In the genomic region with DNA sequence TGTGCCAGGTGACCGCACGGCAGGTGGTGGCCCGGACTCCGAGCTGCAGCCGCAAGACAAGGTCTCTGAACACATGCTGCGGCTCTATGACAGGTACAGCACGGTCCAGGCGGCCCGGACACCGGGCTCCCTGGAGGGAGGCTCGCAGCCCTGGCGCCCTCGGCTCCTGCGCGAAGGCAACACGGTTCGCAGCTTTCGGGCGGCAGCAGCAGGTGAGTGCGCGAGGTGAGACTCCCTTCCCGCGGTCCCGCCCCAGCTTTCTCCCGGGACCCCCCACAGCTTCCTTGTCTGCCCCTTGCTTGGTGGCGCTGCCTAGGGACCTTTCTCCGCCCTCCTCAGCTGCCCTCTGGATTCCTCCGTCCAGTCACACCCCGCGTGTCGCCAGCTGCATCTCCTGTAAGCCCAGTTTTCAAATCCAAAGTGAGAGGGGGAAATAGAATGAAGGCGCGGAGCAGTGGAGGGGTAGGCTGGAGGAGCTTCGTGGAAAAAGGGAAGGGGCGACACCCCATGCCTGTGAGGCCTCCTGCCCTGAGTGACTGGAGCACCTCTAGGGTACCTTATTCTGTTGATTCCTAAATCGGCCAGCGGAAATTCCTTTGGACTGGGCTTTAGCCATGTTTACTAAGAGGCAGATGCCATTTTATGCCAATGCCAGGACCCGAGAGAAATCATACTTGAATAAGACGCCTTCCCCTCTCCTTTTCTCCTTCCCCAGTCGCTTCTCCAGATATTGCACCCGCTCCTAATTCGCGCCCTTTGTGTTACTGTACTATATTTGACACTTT, we compare ENCODE assay signal across 10 cellular contexts.
A peak's percentile ranks its signal among the peaks of the same experiment; 100 is the strongest.
DNase-seq lines count a peak whose midpoint lies in the region; ATAC-seq and TF ChIP-seq lines count a peak whose summit lies in the region.
"Had no signal": no experiment of that assay in that cellular context is flagged by ENCODE, and none has a peak within 500 bp of the region (broad histone marks: within the 10 kb centered on the region; RNA-seq: fewer than 3 reads in every experiment).

No MANE protein-coding gene starts in this region.

- H3K36me3 ChIP-seq in WERI-Rb-1 = no peaks in the 10 kb centered on the region
- no peaks in the 10 kb centered on the region for H3K36me3 ChIP-seq in iPS-20b (ENCODE audit: insufficient read depth, low read depth, low read length)
- H3K36me3 ChIP-seq: BE2C had no signal

- H3K9me3 ChIP-seq in WERI-Rb-1 (ENCODE audit: severe bottlenecking) = no peaks in the 10 kb centered on the region
- H3K9me3 ChIP-seq in iPS-20b (ENCODE audit: insufficient read depth, low read depth, low read length) = no peaks in the 10 kb centered on the region
- H3K9me3 ChIP-seq: BE2C had no signal

- no peak for TF ChIP-seq CTCF in WERI-Rb-1 (IDR thresholded peaks at IDR 0.05; ENCODE audit: low read depth, low read length)

- no peaks in the 10 kb centered on the region for H3K36me3 Mint-ChIP-seq in stimulated activated naive B cell treated with anti-CD40 and anti-IgM and Interleukin-4, amounts not matched to agents 10 μg/mL and 1 μg/mL and 100 μg/mL, for 72 hours

- peaks cover 45% of the 10 kb centered on the region for H3K27me3 ChIP-seq in WERI-Rb-1 (ENCODE audit: insufficient read depth, low read depth, severe bottlenecking)
- H3K27me3 ChIP-seq in iPS-20b (ENCODE audit: insufficient read depth, low read length) = peaks cover 78% of the 10 kb centered on the region

- H3K4me1 ChIP-seq in iPS-20b (ENCODE audit: insufficient read depth, low read length) = peaks cover 4% of the 10 kb centered on the region; the same call in 1 of the 2 replicates
- H3K4me1 ChIP-seq: BE2C had no signal

- H3K27ac Mint-ChIP-seq in stimulated activated naive B cell treated with anti-CD40 and anti-IgM and Interleukin-4, amounts not matched to agents 10 μg/mL and 1 μg/mL and 100 μg/mL, for 72 hours = peak overlapping the region; percentile 52

- H3K9ac ChIP-seq in iPS-20b (ENCODE audit: low read depth, low read length) = no peak overlapping the region

- peak overlapping the region; percentile 90 to 94 for H3K4me3 Mint-ChIP-seq in stimulated activated naive B cell treated with anti-CD40 and anti-IgM and Interleukin-4, amounts not matched to agents 10 μg/mL and 1 μg/mL and 100 μg/mL, for 72 hours

- H3K4me3 ChIP-seq in WERI-Rb-1 (ENCODE audit: low read depth, low read length) = peak overlapping the region; percentile 57
- H3K4me3 ChIP-seq in iPS-20b (ENCODE audit: low read length) = peak overlapping the region; percentile 72

- H3K27ac ChIP-seq in WERI-Rb-1 = no peak overlapping the region
- no peak overlapping the region for H3K27ac ChIP-seq in iPS-20b (ENCODE audit: low read length)

- peaks cover 22 to 23% of the 10 kb centered on the region in 2 donors for H3K4me1 Mint-ChIP-seq in stimulated activated naive B cell treated with anti-CD40 and anti-IgM and Interleukin-4, amounts not matched to agents 10 μg/mL and 1 μg/mL and 100 μg/mL, for 72 hours

- peaks cover 29 to 37% of the 10 kb centered on the region in 2 donors for H3K27me3 Mint-ChIP-seq in stimulated activated naive B cell treated with anti-CD40 and anti-IgM and Interleukin-4, amounts not matched to agents 10 μg/mL and 1 μg/mL and 100 μg/mL, for 72 hours

- ATAC-seq in stimulated activated naive B cell treated with anti-CD40 and anti-IgM and Interleukin-4, amounts not matched to agents 10 μg/mL and 1 μg/mL and 100 μg/mL, for 72 hours (replicated peaks) = peak; percentile 45 to 48
- no peak for ATAC-seq in HG03139 (IDR thresholded peaks at IDR 0.05; ENCODE audit: unreplicated experiment)
- ATAC-seq in GM19324 (IDR thresholded peaks at IDR 0.05; ENCODE audit: low FRiP score, unreplicated experiment) = no peak

- peak; percentile 34 for DNase-seq in NCI-H2171 treated with DMSO at 0.1 percent for 48 hours (lab: John Stamatoyannopoulos, UW)
- DNase-seq in NCI-H2171 (lab: John Stamatoyannopoulos, UW) = no peak
- DNase-seq in WERI-Rb-1 = no peak
- no peak for DNase-seq in stimulated activated naive B cell treated with anti-CD40 and anti-IgM and Interleukin-4, amounts not matched to agents 10 μg/mL and 1 μg/mL and 100 μg/mL, for 72 hours
- DNase-seq in stimulated activated CD4-positive, alpha-beta T cell treated with anti-CD3 and anti-CD28 coated beads, Interleukin-12 subunit alpha, Interleukin-12 subunit beta, amount 100 ng/mL, for 4 hours = no peak
- DNase-seq: activated naive CD4-positive, alpha-beta T cell; BE2C had no signal

- H3K9me3 Mint-ChIP-seq in stimulated activated naive B cell treated with anti-CD40 and anti-IgM and Interleukin-4, amounts not matched to agents 10 μg/mL and 1 μg/mL and 100 μg/mL, for 72 hours = no peaks in the 10 kb centered on the region

Comparison
In these comparisons a context has a peak if more than half of its experiments do, and no peak if none do; other contexts are left out.
1. ATAC-seq: peak in stimulated activated naive B cell treated with anti-CD40 and anti-IgM and Interleukin-4, amounts not matched to agents 10 μg/mL and 1 μg/mL and 100 μg/mL, for 72 hours (2 of 2); none in HG03139 (single experiment) and GM19324 (single experiment).